Comparison of ENCODE assay signal across 8 cellular contexts in genomic region chr12:108514973-108515814, GRCh38. TPM values are rescaled to one million over a fixed set of nuclear protein-coding genes. Genes with fewer than 3 reads are reported as not detected.
A peak's percentile ranks its signal among the peaks of the same experiment; 100 is the strongest.
DNase-seq lines count a peak whose midpoint lies in the region; ATAC-seq and TF ChIP-seq lines count a peak whose summit lies in the region.

FICD (plus strand) TSS chr12:108515277; CDS start chr12:108516973, 1,696 bp downstream.

- no peaks in the 10 kb centered on the region for H3K9me3 Mint-ChIP-seq in CD4-positive, alpha-beta T cell

- intact Hi-C loops in CD4-positive, alpha-beta T cell (cut with DNase I, micrococcal nuclease): loop anchor here (2.0 to 10.0 kb wide), 17 partner anchors 47 to 1610 kb away; partner anchors contain the start of genes PRDM4 (in 2 of the 2), ALKBH2 (in 1 of the 2), CORO1C (in 1 of the 2) and CRY1 (in 1 of the 2)

- CTCF ChIA-PET in CD4-positive, alpha-beta T cell (lab: Charles Lee): no interaction called here

- DNase-seq in CD4-positive, alpha-beta T cell: peak; percentile 96 to 99 (median 98)
- DNase-seq in NCI-H82 (lab: John Stamatoyannopoulos, UW): peak; percentile 100
- peak; percentile 99 for DNase-seq in activated CD4-positive, alpha-beta T cell treated with anti-CD3 and anti-CD28 coated beads, Interleukin-2, amount 50 U/mL, for 4 hours
- DNase-seq in dermis microvascular lymphatic vessel endothelial cell (ENCODE audit: low read depth in 2 of 2): peak; percentile 92 to 98
- DNase-seq in stimulated activated CD4-positive, alpha-beta T cell treated with anti-CD3 and anti-CD28 coated beads, Interleukin-4, amount 100 ng/mL, for 1 hour: peak; percentile 99

- ATAC-seq in CD4-positive, alpha-beta T cell (ENCODE audit: poor library complexity): peak; percentile 93
- ATAC-seq in GM19452 (IDR thresholded peaks at IDR 0.05; ENCODE audit: unreplicated experiment) (peak; percentile 86), HG03575 (IDR thresholded peaks at IDR 0.05; ENCODE audit: extremely low read depth, insufficient number of reproducible peaks, low FRiP score, unreplicated experiment) (peak; percentile 51)

- H3K4me3 Mint-ChIP-seq in CD4-positive, alpha-beta T cell: peak within 1 kb of the TSS; percentile 96

- peaks cover 36% of the 10 kb centered on the region for H3K36me3 Mint-ChIP-seq in CD4-positive, alpha-beta T cell (ENCODE audit: low read depth)

- no peaks in the 10 kb centered on the region for H3K27me3 Mint-ChIP-seq in CD4-positive, alpha-beta T cell

- H3K4me1 Mint-ChIP-seq in CD4-positive, alpha-beta T cell (ENCODE audit: low read depth): peaks cover 29% of the 10 kb centered on the region

- H3K27me3 ChIP-seq in CD4-positive, alpha-beta T cell (ENCODE audit: control insufficient read depth, insufficient read depth, low read length): no peaks in the 10 kb centered on the region
- no peaks in the 10 kb centered on the region for H3K27me3 ChIP-seq in liver (ENCODE audit: control insufficient read depth in 4 of 4, insufficient read depth in 4 of 4, low read length in 3 of 4)

- H3K27ac ChIP-seq in CD4-positive, alpha-beta T cell (ENCODE audit: low read depth, low read length): peak within 1 kb of the TSS; percentile 70
- peak within 1 kb of the TSS; percentile 39 to 67 for H3K27ac ChIP-seq in liver (ENCODE audit: low read depth in 1 of 2, low read length in 2 of 2)

- no peak for TF ChIP-seq CTCF in CD4-positive, alpha-beta T cell (IDR thresholded peaks at IDR 0.05)
- no peak for TF ChIP-seq CTCF in liver (IDR thresholded peaks at IDR 0.05; ENCODE audit: low read depth, low read length, missing input control)

- peaks cover 7 to 19% (median 10%) of the 10 kb centered on the region in 4 donors for H3K4me1 ChIP-seq in liver (ENCODE audit: control insufficient read depth in 4 of 4, insufficient read depth in 4 of 4, low read length in 3 of 4)

- H3K36me3 ChIP-seq in liver (ENCODE audit: control insufficient read depth in 4 of 4, insufficient read depth in 3 of 4, low read depth in 1 of 4, low read length in 3 of 4): peaks cover 11 to 26% (median 18%) of the 10 kb centered on the region in 4 donors

- H3K9ac ChIP-seq in liver (ENCODE audit: low read depth in 1 of 2, low read length in 2 of 2): peak within 1 kb of the TSS; percentile 47 to 53

- WGBS in liver: under 1% methylated on average over 67 of the region's 67 CpGs

- H3K27ac Mint-ChIP-seq in CD4-positive, alpha-beta T cell: peak within 1 kb of the TSS; percentile 87

- no peak for TF ChIP-seq RAD21 in liver (IDR thresholded peaks at IDR 0.05)

- POLR2A ChIA-PET in CD4-positive, alpha-beta T cell (lab: Charles Lee): interaction anchor here (1.2 to 1.6 kb wide), 2 partner anchors 46 to 103 kb away, joined by 3 to 12 read pairs; partner anchors contain the start of genes ISCU and SART3

- peak within 1 kb of the TSS; percentile 77 to 92 (median 86) for H3K4me3 ChIP-seq in liver (ENCODE audit: low read depth in 1 of 3, low read length in 3 of 3)

- H3K9me3 ChIP-seq in CD4-positive, alpha-beta T cell (ENCODE audit: control insufficient read depth, low read length): no peaks in the 10 kb centered on the region
- no peaks in the 10 kb centered on the region for H3K9me3 ChIP-seq in liver (ENCODE audit: control insufficient read depth in 4 of 4, low read length in 3 of 4)

TF ChIP-seq in liver, 16 proteins besides CTCF, POLR2A, EP300 and RAD21:
- TF ChIP-seq NR2F2 (IDR thresholded peaks at IDR 0.05): no peak
- no peak for TF ChIP-seq FOXA1 (IDR thresholded peaks at IDR 0.05)
- no peak for TF ChIP-seq HNF4A (conservative IDR thresholded peaks at IDR 0.05)
- TF ChIP-seq FOXA2 (IDR thresholded peaks at IDR 0.05): no peak
- no peak for TF ChIP-seq ZBTB33 (IDR thresholded peaks at IDR 0.05)
- TF ChIP-seq MAX (IDR thresholded peaks at IDR 0.05): peak; percentile 51
- no peak for TF ChIP-seq HNF4G (IDR thresholded peaks at IDR 0.05)
- TF ChIP-seq GABPA (IDR thresholded peaks at IDR 0.05 in 1 of 2, conservative IDR thresholded peaks at IDR 0.05 in 1 of 2): peak; percentile 49 to 89
- TF ChIP-seq RXRA (IDR thresholded peaks at IDR 0.05): no peak
- TF ChIP-seq, protein P1, sequence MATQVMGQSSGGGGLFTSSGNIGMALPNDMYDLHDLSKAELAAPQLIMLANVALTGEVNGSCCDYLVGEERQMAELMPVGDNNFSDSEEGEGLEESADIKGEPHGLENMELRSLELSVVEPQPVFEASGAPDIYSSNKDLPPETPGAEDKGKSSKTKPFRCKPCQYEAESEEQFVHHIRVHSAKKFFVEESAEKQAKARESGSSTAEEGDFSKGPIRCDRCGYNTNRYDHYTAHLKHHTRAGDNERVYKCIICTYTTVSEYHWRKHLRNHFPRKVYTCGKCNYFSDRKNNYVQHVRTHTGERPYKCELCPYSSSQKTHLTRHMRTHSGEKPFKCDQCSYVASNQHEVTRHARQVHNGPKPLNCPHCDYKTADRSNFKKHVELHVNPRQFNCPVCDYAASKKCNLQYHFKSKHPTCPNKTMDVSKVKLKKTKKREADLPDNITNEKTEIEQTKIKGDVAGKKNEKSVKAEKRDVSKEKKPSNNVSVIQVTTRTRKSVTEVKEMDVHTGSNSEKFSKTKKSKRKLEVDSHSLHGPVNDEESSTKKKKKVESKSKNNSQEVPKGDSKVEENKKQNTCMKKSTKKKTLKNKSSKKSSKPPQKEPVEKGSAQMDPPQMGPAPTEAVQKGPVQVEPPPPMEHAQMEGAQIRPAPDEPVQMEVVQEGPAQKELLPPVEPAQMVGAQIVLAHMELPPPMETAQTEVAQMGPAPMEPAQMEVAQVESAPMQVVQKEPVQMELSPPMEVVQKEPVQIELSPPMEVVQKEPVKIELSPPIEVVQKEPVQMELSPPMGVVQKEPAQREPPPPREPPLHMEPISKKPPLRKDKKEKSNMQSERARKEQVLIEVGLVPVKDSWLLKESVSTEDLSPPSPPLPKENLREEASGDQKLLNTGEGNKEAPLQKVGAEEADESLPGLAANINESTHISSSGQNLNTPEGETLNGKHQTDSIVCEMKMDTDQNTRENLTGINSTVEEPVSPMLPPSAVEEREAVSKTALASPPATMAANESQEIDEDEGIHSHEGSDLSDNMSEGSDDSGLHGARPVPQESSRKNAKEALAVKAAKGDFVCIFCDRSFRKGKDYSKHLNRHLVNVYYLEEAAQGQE (IDR thresholded peaks at IDR 0.05): peak; percentile 51
- no peak for TF ChIP-seq JUND (IDR thresholded peaks at IDR 0.05)
- no peak for TF ChIP-seq EGR1 (IDR thresholded peaks at IDR 0.05; ENCODE audit: low read depth in 2 of 2)
- no peak for TF ChIP-seq TAF1 (conservative IDR thresholded peaks at IDR 0.05)
- TF ChIP-seq SP1 (IDR thresholded peaks at IDR 0.05): peak; percentile 88
- TF ChIP-seq, protein P2, sequence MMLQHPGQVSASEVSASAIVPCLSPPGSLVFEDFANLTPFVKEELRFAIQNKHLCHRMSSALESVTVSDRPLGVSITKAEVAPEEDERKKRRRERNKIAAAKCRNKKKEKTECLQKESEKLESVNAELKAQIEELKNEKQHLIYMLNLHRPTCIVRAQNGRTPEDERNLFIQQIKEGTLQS (IDR thresholded peaks at IDR 0.05): no peak
- TF ChIP-seq YY1 (IDR thresholded peaks at IDR 0.05): peak; percentile 70

RNA-seq across cellular contexts. Expression of gene FICD, which starts in this region (rescaled TPM):
- total RNA-seq in CD4-positive, alpha-beta T cell: 1 to 10 TPM; 2.7 to 3.2 TPM
- total RNA-seq in dermis microvascular lymphatic vessel endothelial cell (4.5 and 7.0 TPM in 2 replicates), liver (10 to 100 TPM in 1 of 2 donors, 1 to 10 TPM in 1; 3.6 to 20.9 TPM)
- polyA plus RNA-seq in liver: 1 to 10 TPM; 4.1 to 9.0 TPM

Comparison
In these comparisons a context has a peak if more than half of its experiments do, and no peak if none do; other contexts are left out.
1. Peak in every context shown above with its lines: DNase-seq, ATAC-seq, H3K4me3 ChIP-seq and H3K27ac ChIP-seq.